Comparison of ENCODE assay signal across 7 cellular contexts in the genomic region with DNA sequence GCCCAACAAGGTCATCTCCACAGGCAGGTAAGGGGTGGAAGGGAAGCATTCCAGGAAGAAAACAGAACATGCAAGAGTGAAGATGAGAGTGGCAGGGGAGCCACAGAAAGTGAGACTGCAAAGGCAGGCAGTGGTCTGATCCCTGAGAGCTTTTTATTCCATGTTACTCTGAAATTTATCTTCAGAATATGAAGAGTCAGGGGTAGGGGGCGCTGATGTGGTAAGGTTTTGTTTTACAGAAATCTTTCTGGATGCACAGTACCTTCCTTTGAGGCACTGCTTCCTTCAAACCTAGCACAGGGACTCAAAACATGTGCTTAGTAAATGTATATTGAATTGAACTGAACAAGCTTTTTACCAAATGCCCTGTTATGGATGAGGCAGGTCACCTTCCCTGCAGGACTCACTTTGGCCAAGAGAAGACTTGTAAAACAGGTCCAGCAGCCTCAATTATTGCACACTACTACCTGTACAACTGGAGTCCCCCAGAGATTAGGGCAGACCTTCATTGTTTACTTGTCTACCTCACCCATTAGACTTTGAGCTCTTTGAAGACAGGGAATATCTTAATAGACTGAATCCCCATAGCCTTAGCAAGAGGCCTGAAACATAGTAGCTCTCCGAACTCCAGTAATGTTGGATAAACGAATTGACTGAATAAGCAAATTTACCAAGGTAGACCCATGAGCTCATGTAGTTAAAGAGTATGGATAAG. TPM values are rescaled to one million over a fixed set of nuclear protein-coding genes. Genes with fewer than 3 reads are reported as not detected.
DNase-seq lines count a peak whose midpoint lies in the region; ATAC-seq and TF ChIP-seq lines count a peak whose summit lies in the region.

No MANE protein-coding gene starts in this region.

- H3K9ac ChIP-seq in mesendoderm (ENCODE audit: low read length), result peak overlapping the region; percentile 96

- peaks cover 31% of the 10 kb centered on the region for H3K79me2 ChIP-seq in mesendoderm (ENCODE audit: control insufficient read depth, insufficient read depth, low read length)

- DNase-seq in MV-4-11 (lab: John Stamatoyannopoulos, UW) (peak; percentile 32), mesendoderm (peak; percentile 54), suprapubic skin (ENCODE audit: low spot score in 2 of 2) (no peak)
- DNase-seq in activated T-cell treated with anti-CD3 and anti-CD28 coated beads, Interleukin-2, amount 50 U/mL, for 48 hours, result peak; percentile 25 to 31
- no peak for DNase-seq in activated CD4-positive, CD25-positive, alpha-beta regulatory T cell (lab: John Stamatoyannopoulos, UW)

- H2BK120ac ChIP-seq in mesendoderm (ENCODE audit: low read depth, low read length), result no peak overlapping the region

- H2BK15ac ChIP-seq in mesendoderm (replicated peaks; ENCODE audit: low read depth), result no peak overlapping the region

- peak overlapping the region; percentile 75 for H2AK5ac ChIP-seq in mesendoderm (ENCODE audit: low read length)

- H3K27ac ChIP-seq in mesendoderm (ENCODE audit: low read depth, low read length) (peak overlapping the region; percentile 3), suprapubic skin (no peak overlapping the region)

- H3K56ac ChIP-seq in mesendoderm (ENCODE audit: low read length), result peak overlapping the region; percentile 72

- peak overlapping the region; percentile 67 for H3K23ac ChIP-seq in mesendoderm (ENCODE audit: low read length)

- H3K9me3 ChIP-seq in suprapubic skin, result no peaks in the 10 kb centered on the region

- no peak for TF ChIP-seq CTCF in suprapubic skin (IDR thresholded peaks at IDR 0.05)

- H3K4me3 ChIP-seq in GM08714 (ENCODE audit: low read length), result peak overlapping the region; percentile 100
- H3K4me3 ChIP-seq in mesendoderm (ENCODE audit: low read length), result no peak overlapping the region
- no peak overlapping the region for H3K4me3 ChIP-seq in suprapubic skin

- no CpG with 5 or more reads among the region's 3 CpGs for WGBS in mesendoderm (ENCODE audit: extremely low coverage, insufficient coverage, low lambda C conversion rate)
- 74% methylated on average over 3 of the region's 3 CpGs for WGBS in suprapubic skin

- peak overlapping the region; percentile 39 for H3K18ac ChIP-seq in mesendoderm (ENCODE audit: low read length)

- no peak for ATAC-seq in GM21529 (IDR thresholded peaks at IDR 0.05; ENCODE audit: unreplicated experiment)

- peaks cover 14% of the 10 kb centered on the region for H3K4me1 ChIP-seq in mesendoderm (ENCODE audit: control insufficient read depth, low read depth, low read length)
- H3K4me1 ChIP-seq in suprapubic skin, result peaks cover 27% of the 10 kb centered on the region

- H3K4me2 ChIP-seq in mesendoderm (ENCODE audit: low read length), result peak overlapping the region; percentile 65

- TF ChIP-seq EP300 in suprapubic skin (IDR thresholded peaks at IDR 0.05), result no peak

- no peak for TF ChIP-seq POLR2A in suprapubic skin (IDR thresholded peaks at IDR 0.05)

- no peaks in the 10 kb centered on the region for H3K36me3 ChIP-seq in mesendoderm (ENCODE audit: control insufficient read depth, insufficient read depth, low read length)
- H3K36me3 ChIP-seq in suprapubic skin, result no peaks in the 10 kb centered on the region

- H3K27me3 ChIP-seq in mesendoderm (ENCODE audit: insufficient read depth, low read length, poor library complexity) (no peaks in the 10 kb centered on the region), suprapubic skin (no peaks in the 10 kb centered on the region)

- H3K4ac ChIP-seq in mesendoderm (ENCODE audit: low read depth, low read length), result no peak overlapping the region

- H4K5ac ChIP-seq in mesendoderm (ENCODE audit: low read length), result no peak overlapping the region

- peak overlapping the region; percentile 47 for H2BK5ac ChIP-seq in mesendoderm (ENCODE audit: low read length)

- no peak overlapping the region for H4K8ac ChIP-seq in mesendoderm (ENCODE audit: low read depth, low read length)

- peaks cover 3% of the 10 kb centered on the region for H3K79me1 ChIP-seq in mesendoderm (ENCODE audit: low read length)

RNA-seq across cellular contexts. Expression of gene PAK1, which starts 2.2 kb away (rescaled TPM):
- polyA plus RNA-seq in mesendoderm (2013, experiment 1 of 2), result 73.0 TPM
- 78.9 TPM for polyA plus RNA-seq in mesendoderm (2013, experiment 2 of 2)
- total RNA-seq in suprapubic skin, result 10 to 100 TPM; 23.4 to 47.9 (median 28.9) TPM

Comparison
In these comparisons a context has a peak if more than half of its experiments do, and no peak if none do; other contexts are left out.
1. DNase-seq: peak in MV-4-11 (single experiment), activated T-cell treated with anti-CD3 and anti-CD28 coated beads, Interleukin-2, amount 50 U/mL, for 48 hours (2 of 2) and mesendoderm (single experiment); none in suprapubic skin (0 of 2) and activated CD4-positive, CD25-positive, alpha-beta regulatory T cell (0 of 4).